19 cellular contexts compared by ENCODE assay signal in genomic region chr1:159932296-159933285, GRCh38. TPM values are rescaled to one million over a fixed set of nuclear protein-coding genes. Genes with fewer than 3 reads are reported as not detected.
DNase-seq lines count a peak whose midpoint lies in the region; ATAC-seq, FAIRE-seq and TF ChIP-seq lines count a peak whose summit lies in the region.
"Had no signal": no experiment of that assay in that cellular context is flagged by ENCODE, and none has a peak within 500 bp of the region (broad histone marks: within the 10 kb centered on the region; RNA-seq: fewer than 3 reads in every experiment).

No MANE protein-coding gene starts in this region.

- H3K9ac ChIP-seq in BLaER1 (no peak overlapping the region), K562 (ENCODE audit: insufficient read depth in 1 of 2, low read depth in 2 of 2, low read length in 2 of 2) (no peak overlapping the region; a peak in 1 of 4 replicates)

- H2AFZ ChIP-seq in K562 (ENCODE audit: low read depth, low read length) = no peak overlapping the region

- H3K27me3 ChIP-seq in BLaER1 = no peaks in the 10 kb centered on the region
- peaks cover 9 to 51% of the 10 kb centered on the region in 2 experiments; a peak in 4 of 5 replicates for H3K27me3 ChIP-seq in K562 (ENCODE audit: control insufficient read depth in 2 of 2, insufficient read depth in 2 of 2, low read length in 2 of 2)
- H3K27me3 ChIP-seq in lower lobe of right lung (ENCODE audit: low read depth) = no peaks in the 10 kb centered on the region
- H3K27me3 ChIP-seq: right atrium auricular region, upper lobe of right lung had no signal

- peak overlapping the region; percentile 44 for H3K4me2 ChIP-seq in BLaER1
- H3K4me2 ChIP-seq in K562 (ENCODE audit: insufficient read depth, low read length) = no peak overlapping the region

- no peak for FAIRE-seq in K562 (lab: Jason Lieb, UNC)

- CTCF ChIA-PET in K562 (lab: Yijun Ruan, JAX; ENCODE audit: low intra/inter-chr PET ratio) = no interaction called here

- intact Hi-C loops in K562 (cut with micrococcal nuclease) (no loop called here), lower lobe of right lung (cut with DNase I) (no loop called here)

- no peak for TF ChIP-seq POLR2A in K562 (conservative IDR thresholded peaks at IDR 0.05)

- H3K4me1 ChIP-seq in BLaER1 = peaks cover 49% of the 10 kb centered on the region
- peaks cover 8 to 48% of the 10 kb centered on the region in 2 experiments; a peak in 4 of 5 replicates for H3K4me1 ChIP-seq in K562 (replicated peaks in 1 of 2; ENCODE audit: control insufficient read depth in 2 of 2, insufficient read depth in 2 of 2, low read length in 2 of 2)
- H3K4me1 ChIP-seq in lower lobe of right lung = peaks cover 17% of the 10 kb centered on the region

- no peaks in the 10 kb centered on the region for H3K9me3 ChIP-seq in BLaER1
- H3K9me3 ChIP-seq in K562 (replicated peaks; ENCODE audit: control insufficient read depth, insufficient read depth, low read depth, low read length) = no peaks in the 10 kb centered on the region
- no peaks in the 10 kb centered on the region for H3K9me3 ChIP-seq in lower lobe of right lung
- H3K9me3 ChIP-seq: neutrophil, right atrium auricular region, upper lobe of right lung had no signal

- H3K79me2 ChIP-seq in K562 (ENCODE audit: control insufficient read depth, insufficient read depth, low read length) = no peaks in the 10 kb centered on the region

- no peak for TF ChIP-seq EP300 in K562 (IDR thresholded peaks at IDR 0.05; ENCODE audit: low read length)

- DNase-seq in K562 (ENCODE audit: extremely low read depth in 1 of 4, low spot score in 3 of 4) = no peak
- DNase-seq in lower lobe of right lung = peak; percentile 44
- no peak for DNase-seq in cerebellar cortex (ENCODE audit: low spot score)
- no peak for DNase-seq in activated CD4-positive, alpha-beta T cell treated with anti-CD3 and anti-CD28 coated beads for 1 hour
- no peak for DNase-seq in NK-92 treated with Interleukin-12 subunit alpha and Interleukin-12 subunit beta, amount 100 ng/mL, for 24 hours (lab: John Stamatoyannopoulos, UW)
- no peak for DNase-seq in cerebellum (ENCODE audit: low spot score)
- DNase-seq: activated CD8-positive, alpha-beta T cell treated with anti-CD3 and anti-CD28 coated beads for 36 hours; activated T-cell treated with anti-CD3 and anti-CD28 coated beads, Interleukin-2, amount 50 U/mL, for 4 hours; CD8-positive, alpha-beta T cell; EL; hippocampal formation; NCI-H82 had no signal

- H3K36me3 ChIP-seq in BLaER1 (peaks cover 56% of the 10 kb centered on the region), K562 (ENCODE audit: control insufficient read depth, insufficient read depth, low read length) (no peaks in the 10 kb centered on the region), lower lobe of right lung (no peaks in the 10 kb centered on the region)
- H3K36me3 ChIP-seq: neutrophil, right atrium auricular region, upper lobe of right lung had no signal

- BruUV-seq in K562 (replicated peaks; lab: Mats Ljungman, UMichigan) = no TSS peak

- WGBS in K562 (ENCODE audit: insufficient coverage, low coverage, missing lambda C conversion rate) = 25% methylated on average over 13 of the region's 16 CpGs

- POLR2A ChIA-PET in K562 (lab: Yijun Ruan, JAX) = interaction anchor here (0.5 to 1.0 kb wide), 3 partner anchors 8 to 45 kb away, joined by 3 to 4 read pairs (median 3); partner anchors contain the start of gene TAGLN2

- no peak for TF ChIP-seq RAD21 in K562 (CRISPR knock-in tag; conservative IDR thresholded peaks at IDR 0.05 in 1 of 2, IDR thresholded peaks at IDR 0.05 in 1 of 2)

- H3K4me3 ChIP-seq in BLaER1 = no peak overlapping the region
- H3K4me3 ChIP-seq in K562 = no peak overlapping the region
- no peak overlapping the region for H3K4me3 ChIP-seq in lower lobe of right lung
- H3K4me3 ChIP-seq: right atrium auricular region, upper lobe of right lung had no signal

- TF ChIP-seq CTCF in K562 (IDR thresholded peaks at IDR 0.05 in 2 of 3, conservative IDR thresholded peaks at IDR 0.05 in 1 of 3; ENCODE audit: insufficient read depth in 2 of 3, low read depth in 1 of 3, low read length in 3 of 3) = no peak
- no peak for TF ChIP-seq CTCF in lower lobe of right lung (IDR thresholded peaks at IDR 0.05)

- H3K9me1 ChIP-seq in K562 (ENCODE audit: control insufficient read depth, insufficient read depth, low read length) = no peaks in the 10 kb centered on the region

- ATAC-seq in HG02610 (IDR thresholded peaks at IDR 0.05; ENCODE audit: unreplicated experiment) (peak; percentile 52), K562 (no peak), lower lobe of right lung (no peak)
- ATAC-seq: activated CD8-positive, alpha-beta T cell treated with anti-CD3 and anti-CD28 coated beads for 36 hours; activated T-cell treated with anti-CD3 and anti-CD28 coated beads, Interleukin-2, amount 50 U/mL, for 4 hours; CD8-positive, alpha-beta T cell; upper lobe of right lung had no signal

- in situ Hi-C loops in K562 (cut with MboI) = no loop called here

- no peak overlapping the region for H3K27ac ChIP-seq in BLaER1
- no peak overlapping the region for H3K27ac ChIP-seq in K562 (ENCODE audit: extremely low read depth, low read depth, low read length)
- no peak overlapping the region for H3K27ac ChIP-seq in lower lobe of right lung
- H3K27ac ChIP-seq: neutrophil, right atrium auricular region, upper lobe of right lung had no signal

- H4K20me1 ChIP-seq in BLaER1 (no peaks in the 10 kb centered on the region), K562 (replicated peaks; ENCODE audit: control insufficient read depth, insufficient read depth, low read length) (no peaks in the 10 kb centered on the region; the same call in 1 of the 2 replicates)

RNA-seq across cellular contexts. Expression of gene TAGLN2, which starts 7.3 kb away (rescaled TPM):
- 38.5 and 101 TPM in 2 replicates for total RNA-seq in K562 (2011; cell fraction: chromatin; rRNA removed; ENCODE audit: low replicate concordance)
- total RNA-seq in K562 (2011; cell fraction: nucleolus; rRNA removed) = 100 and 103 TPM in 2 replicates
- total RNA-seq in K562 (2011; cell fraction: nucleoplasm; rRNA removed) = 95.8 and 128 TPM in 2 replicates
- 456 and 502 TPM in 2 replicates for total RNA-seq in K562 (2014; rRNA removed)
- total RNA-seq in K562 (2014; rRNA removed; fragmentation: Illumina TruSeq; extraction: Trizol) = 180 and 192 TPM in 2 replicates
- total RNA-seq in K562 (2015; rRNA removed; fragmentation: Illumina TruSeq; extraction: Trizol) = 247 and 249 TPM in 2 replicates
- total RNA-seq in K562 (2021) = 498 and 506 TPM in 2 replicates
- polyA plus RNA-seq in K562 (2011; rRNA removed) = 414 and 518 TPM in 2 replicates
- polyA plus RNA-seq in K562 (2011; cell fraction: cytosol; rRNA removed) = 883 and 1,031 TPM in 2 replicates
- 273 and 355 TPM in 2 replicates for polyA plus RNA-seq in K562 (2011; cell fraction: nucleus; rRNA removed)
- 571 and 615 TPM in 2 replicates for polyA plus RNA-seq in K562 (2012)
- 565 and 573 TPM in 2 replicates for polyA plus RNA-seq in K562 (2014; fragmentation: Illumina TruSeq; extraction: Trizol)
- 100 to 1,000 TPM; 334 to 683 TPM for polyA plus RNA-seq in K562 (2014; fragmentation: Nextera tagmentation; extraction: Ambion mirVana)
- polyA plus RNA-seq in K562 (2014; rRNA removed) = 455 and 456 TPM in 2 replicates
- 196 and 205 TPM in 2 replicates for polyA minus RNA-seq in K562 (2011; rRNA and poly(A)+ RNA removed)
- 239 and 243 TPM in 2 replicates for polyA minus RNA-seq in K562 (2011; cell fraction: cytosol; rRNA and poly(A)+ RNA removed)
- 47.4 and 74.8 TPM in 2 replicates for polyA minus RNA-seq in K562 (2011; cell fraction: nucleus; rRNA and poly(A)+ RNA removed)
- 451 TPM for total RNA-seq in lower lobe of right lung
- total RNA-seq in cerebellum = 15.1 TPM

RNA-seq across cellular contexts. Expression of gene IGSF9, which starts 12.8 kb away (rescaled TPM):
- total RNA-seq in K562 (2011; cell fraction: chromatin; rRNA removed; ENCODE audit: low replicate concordance) = 0.28 TPM in 1 of 2 replicates, not detected in the other
- total RNA-seq in K562 (2011; cell fraction: nucleolus; rRNA removed) = 0.13 and 0.17 TPM in 2 replicates
- total RNA-seq in K562 (2011; cell fraction: nucleoplasm; rRNA removed) = 0.15 and 0.29 TPM in 2 replicates
- total RNA-seq in K562 (2014; rRNA removed) (0.09 and 0.24 TPM in 2 replicates), K562 (2014; rRNA removed; fragmentation: Illumina TruSeq; extraction: Trizol) (0.04 TPM in 1 of 2 replicates, not detected in the other), K562 (2015; rRNA removed; fragmentation: Illumina TruSeq; extraction: Trizol) (0.04 and 0.08 TPM in 2 replicates), K562 (2021) (0.29 and 0.34 TPM in 2 replicates), lower lobe of right lung (2.0 TPM), cerebellum (4.7 TPM)
- polyA plus RNA-seq in K562 (2011; rRNA removed) (0.03 and 0.09 TPM in 2 replicates), K562 (2014; fragmentation: Illumina TruSeq; extraction: Trizol) (0.19 and 0.22 TPM in 2 replicates), K562 (2014; fragmentation: Nextera tagmentation; extraction: Ambion mirVana) (under 1 TPM in 1 of 2 experiments, not detected in 1; 0.04 TPM), K562 (2014; rRNA removed) (0.25 and 0.31 TPM in 2 replicates)
- 0.07 and 0.12 TPM in 2 replicates for polyA plus RNA-seq in K562 (2011; cell fraction: cytosol; rRNA removed)
- 0.38 TPM in 2 replicates for polyA plus RNA-seq in K562 (2011; cell fraction: nucleus; rRNA removed)
- polyA plus RNA-seq in K562 (2012) = 0.18 and 0.26 TPM in 2 replicates
- polyA minus RNA-seq in K562 (2011; rRNA and poly(A)+ RNA removed) = 0.07 TPM in 1 of 2 replicates, not detected in the other
- polyA minus RNA-seq in K562 (2011; cell fraction: cytosol; rRNA and poly(A)+ RNA removed) = 0.19 TPM in 1 of 2 replicates, not detected in the other
- 0.11 and 0.13 TPM in 2 replicates for polyA minus RNA-seq in K562 (2011; cell fraction: nucleus; rRNA and poly(A)+ RNA removed)
- total RNA-seq: CD8-positive, alpha-beta T cell had no signal
- polyA plus RNA-seq: AG04450 had no signal

RNA-seq across cellular contexts. Expression of gene SLAMF9, which starts 21.4 kb away (rescaled TPM):
- total RNA-seq in K562 (2011; cell fraction: chromatin; rRNA removed; ENCODE audit: low replicate concordance) = not detected in 2 replicates
- total RNA-seq in K562 (2011; cell fraction: nucleolus; rRNA removed) = not detected in 2 replicates
- not detected in 2 replicates for total RNA-seq in K562 (2011; cell fraction: nucleoplasm; rRNA removed)
- total RNA-seq in K562 (2014; rRNA removed) (not detected in 2 replicates), K562 (2014; rRNA removed; fragmentation: Illumina TruSeq; extraction: Trizol) (not detected in 2 replicates), K562 (2015; rRNA removed; fragmentation: Illumina TruSeq; extraction: Trizol) (not detected in 2 replicates), K562 (2021) (not detected in 2 replicates), lower lobe of right lung (not detected), cerebellum (not detected)
- polyA plus RNA-seq in K562 (2011; rRNA removed) (0.13 TPM in 1 of 2 replicates, not detected in the other), K562 (2014; fragmentation: Illumina TruSeq; extraction: Trizol) (0.25 TPM in 1 of 2 replicates, not detected in the other), K562 (2014; fragmentation: Nextera tagmentation; extraction: Ambion mirVana) (under 1 TPM in 1 of 2 experiments, not detected in 1; 0.21 TPM), K562 (2014; rRNA removed) (not detected in 2 replicates)
- not detected in 2 replicates for polyA plus RNA-seq in K562 (2011; cell fraction: cytosol; rRNA removed)
- not detected in 2 replicates for polyA plus RNA-seq in K562 (2011; cell fraction: nucleus; rRNA removed)
- polyA plus RNA-seq in K562 (2012) = 0.19 TPM in 1 of 2 replicates, not detected in the other
- polyA minus RNA-seq in K562 (2011; rRNA and poly(A)+ RNA removed) = not detected in 2 replicates
- not detected in 2 replicates for polyA minus RNA-seq in K562 (2011; cell fraction: cytosol; rRNA and poly(A)+ RNA removed)
- not detected in 2 replicates for polyA minus RNA-seq in K562 (2011; cell fraction: nucleus; rRNA and poly(A)+ RNA removed)
- total RNA-seq: activated CD8-positive, alpha-beta T cell treated with anti-CD3 and anti-CD28 coated beads for 36 hours; activated T-cell treated with anti-CD3 and anti-CD28 coated beads, Interleukin-2, amount 50 U/mL, for 4 hours; CD8-positive, alpha-beta T cell; kidney epithelial cell; right atrium auricular region; upper lobe of right lung had no signal
- polyA plus RNA-seq: AG04450 had no signal

RNA-seq across cellular contexts. Expression of gene CFAP45, which starts 32.6 kb away (rescaled TPM):
- total RNA-seq in K562 (2011; cell fraction: chromatin; rRNA removed; ENCODE audit: low replicate concordance) = 1.8 and 2.4 TPM in 2 replicates
- 0.33 and 1.1 TPM in 2 replicates for total RNA-seq in K562 (2011; cell fraction: nucleolus; rRNA removed)
- 1.2 and 2.4 TPM in 2 replicates for total RNA-seq in K562 (2011; cell fraction: nucleoplasm; rRNA removed)
- 1.2 and 1.5 TPM in 2 replicates for total RNA-seq in K562 (2014; rRNA removed)
- total RNA-seq in K562 (2014; rRNA removed; fragmentation: Illumina TruSeq; extraction: Trizol) = 1.2 and 1.7 TPM in 2 replicates
- 0.94 and 1.4 TPM in 2 replicates for total RNA-seq in K562 (2015; rRNA removed; fragmentation: Illumina TruSeq; extraction: Trizol)
- total RNA-seq in K562 (2021) = 0.72 and 1.6 TPM in 2 replicates
- polyA plus RNA-seq in K562 (2011; rRNA removed) = 0.85 and 1.5 TPM in 2 replicates
- polyA plus RNA-seq in K562 (2011; cell fraction: cytosol; rRNA removed) = 0.43 and 0.59 TPM in 2 replicates
- 0.97 and 1.1 TPM in 2 replicates for polyA plus RNA-seq in K562 (2011; cell fraction: nucleus; rRNA removed)
- polyA plus RNA-seq in K562 (2012) = 0.91 and 1.0 TPM in 2 replicates
- 1.6 and 2.0 TPM in 2 replicates for polyA plus RNA-seq in K562 (2014; fragmentation: Illumina TruSeq; extraction: Trizol)
- 1 to 10 TPM in 1 of 2 experiments, under 1 TPM in 1; 0.65 to 1.3 TPM for polyA plus RNA-seq in K562 (2014; fragmentation: Nextera tagmentation; extraction: Ambion mirVana)
- 1.0 and 2.4 TPM in 2 replicates for polyA plus RNA-seq in K562 (2014; rRNA removed)
- polyA minus RNA-seq in K562 (2011; rRNA and poly(A)+ RNA removed) = 1.6 and 1.8 TPM in 2 replicates
- 0.48 and 0.91 TPM in 2 replicates for polyA minus RNA-seq in K562 (2011; cell fraction: cytosol; rRNA and poly(A)+ RNA removed)
- polyA minus RNA-seq in K562 (2011; cell fraction: nucleus; rRNA and poly(A)+ RNA removed) = 0.40 and 0.89 TPM in 2 replicates
- 10.2 TPM for total RNA-seq in lower lobe of right lung
- total RNA-seq in cerebellum = 1.1 TPM
